Comparison of ENCODE assay signal across 9 cellular contexts in the genomic region with DNA sequence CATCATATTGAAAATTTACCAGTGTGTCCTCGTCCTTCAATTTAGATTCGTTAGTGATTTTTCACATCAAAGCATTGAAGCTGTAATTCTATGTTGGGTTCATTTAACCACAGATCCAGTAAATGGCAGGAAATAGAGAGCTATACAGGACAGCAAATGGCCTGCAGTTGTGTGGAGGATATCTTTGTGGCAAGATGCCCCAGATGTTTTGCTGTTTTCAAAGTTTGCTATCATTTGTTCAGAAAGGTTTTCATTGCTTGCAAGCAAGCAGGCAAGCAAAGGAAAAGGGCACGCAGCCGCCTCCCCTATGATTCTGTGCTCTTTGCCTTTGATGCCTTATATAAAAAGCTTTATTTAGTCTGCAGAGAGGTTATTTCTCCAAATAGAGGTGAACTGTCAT.
DNase-seq lines count a peak whose midpoint lies in the region; ATAC-seq and TF ChIP-seq lines count a peak whose summit lies in the region.
"Had no signal": no experiment of that assay in that cellular context is flagged by ENCODE, and none has a peak within 500 bp of the region (broad histone marks: within the 10 kb centered on the region; RNA-seq: fewer than 3 reads in every experiment).

No MANE protein-coding gene starts in this region.

- peak overlapping the region; percentile 94 for H3K27ac Mint-ChIP-seq in activated naive CD8-positive, alpha-beta T cell treated with anti-CD3 and anti-CD28 coated beads for 36 hours

- H3K4me3 ChIP-seq in cardiac muscle cell (no peak overlapping the region), lung (no peak overlapping the region), vagina (no peak overlapping the region)

- H3K36me3 ChIP-seq in cardiac muscle cell (no peaks in the 10 kb centered on the region), lung (ENCODE audit: control insufficient read depth in 2 of 2, insufficient read depth in 2 of 2, low read length in 2 of 2) (no peaks in the 10 kb centered on the region), vagina (no peaks in the 10 kb centered on the region)

- 41 to 49% methylated on average over 4 of the region's 4 CpGs for WGBS in lung, 2 donors

- peaks cover 23% of the 10 kb centered on the region for H3K36me3 Mint-ChIP-seq in activated naive CD8-positive, alpha-beta T cell treated with anti-CD3 and anti-CD28 coated beads for 36 hours

- intact Hi-C loops in cardiac septum (cut with DNase I), result no loop called here
- intact Hi-C loops in vagina (cut with DNase I), result no loop called here

- ATAC-seq in lung (ENCODE audit: insufficient read depth, low FRiP score) (no peak), GM21619 (IDR thresholded peaks at IDR 0.05; ENCODE audit: unreplicated experiment) (no peak)

- peaks cover 12% of the 10 kb centered on the region for H3K4me1 ChIP-seq in cardiac muscle cell (ENCODE audit: low read depth)
- H3K4me1 ChIP-seq in lung (ENCODE audit: control insufficient read depth in 2 of 2, insufficient read depth in 2 of 2, low read length in 2 of 2), result peaks cover 22 to 26% of the 10 kb centered on the region in 2 donors
- H3K4me1 ChIP-seq in vagina, result peaks cover 80% of the 10 kb centered on the region

- H3K27me3 Mint-ChIP-seq in activated naive CD8-positive, alpha-beta T cell treated with anti-CD3 and anti-CD28 coated beads for 36 hours, result no peaks in the 10 kb centered on the region

- H3K9me3 ChIP-seq in cardiac muscle cell (ENCODE audit: low read depth) (no peaks in the 10 kb centered on the region), lung (ENCODE audit: control insufficient read depth in 2 of 2, insufficient read depth in 1 of 2, low read length in 1 of 2) (no peaks in the 10 kb centered on the region), vagina (no peaks in the 10 kb centered on the region)

- H3K27me3 ChIP-seq in cardiac muscle cell (no peaks in the 10 kb centered on the region), lung (ENCODE audit: control insufficient read depth, insufficient read depth) (no peaks in the 10 kb centered on the region), vagina (no peaks in the 10 kb centered on the region)

- DNase-seq in cardiac muscle cell (ENCODE audit: low read depth in 1 of 2, low spot score in 1 of 2) (no peak), cardiac septum (ENCODE audit: low spot score) (no peak), lung (ENCODE audit: low spot score) (no peak), vagina (ENCODE audit: extremely low spot score in 2 of 2) (no peak), NCI-H146 (lab: John Stamatoyannopoulos, UW) (no peak), NCI-H187 (lab: John Stamatoyannopoulos, UW) (no peak)
- no peak for DNase-seq in activated naive CD8-positive, alpha-beta T cell treated with anti-CD3 and anti-CD28 coated beads for 36 hours
- DNase-seq: stimulated activated CD8-positive, alpha-beta memory T cell treated with anti-CD3 and anti-CD28 coated beads, Interleukin-4, amount 100 ng/mL, for 48 hours had no signal

- H3K4me3 Mint-ChIP-seq in activated naive CD8-positive, alpha-beta T cell treated with anti-CD3 and anti-CD28 coated beads for 36 hours, result peak overlapping the region; percentile 71

- H3K4me1 Mint-ChIP-seq in activated naive CD8-positive, alpha-beta T cell treated with anti-CD3 and anti-CD28 coated beads for 36 hours, result peaks cover 83% of the 10 kb centered on the region

- peaks cover 5% of the 10 kb centered on the region for H3K9me3 Mint-ChIP-seq in activated naive CD8-positive, alpha-beta T cell treated with anti-CD3 and anti-CD28 coated beads for 36 hours

- TF ChIP-seq CTCF in cardiac muscle cell (IDR thresholded peaks at IDR 0.05; ENCODE audit: low read depth, low read length) (no peak), lung (IDR thresholded peaks at IDR 0.05; ENCODE audit: control extremely low read depth, extremely low read depth) (no peak), vagina (IDR thresholded peaks at IDR 0.05) (no peak)

- H3K27ac ChIP-seq in cardiac muscle cell (peak overlapping the region; percentile 58), lung (ENCODE audit: low read depth in 1 of 2, low read length in 1 of 2) (peak overlapping the region; percentile 42 to 55), vagina (peak overlapping the region; percentile 55)

- no peak for TF ChIP-seq POLR2A in vagina (IDR thresholded peaks at IDR 0.05)
